ENCODE assay signal across 10 cellular contexts in genomic region chr20:38840053-38840893, GRCh38. TPM values are rescaled to one million over a fixed set of nuclear protein-coding genes. Genes with fewer than 3 reads are reported as not detected.
A peak's percentile ranks its signal among the peaks of the same experiment; 100 is the strongest.
DNase-seq lines count a peak whose midpoint lies in the region; ATAC-seq, FAIRE-seq and TF ChIP-seq lines count a peak whose summit lies in the region.
"Had no signal": no experiment of that assay in that cellular context is flagged by ENCODE, and none has a peak within 500 bp of the region (broad histone marks: within the 10 kb centered on the region; RNA-seq: fewer than 3 reads in every experiment).

No MANE protein-coding gene starts in this region.

- H4K20me1 ChIP-seq in astrocyte (ENCODE audit: insufficient read depth, low read length) = no peaks in the 10 kb centered on the region

- H3K9ac ChIP-seq in astrocyte (ENCODE audit: low read length) = no peak overlapping the region

- no peaks in the 10 kb centered on the region for H3K27me3 Mint-ChIP-seq in T-helper 1 cell treated with Interleukin-12 subunit alpha and Interleukin-12 subunit beta and Interleukin-4 antibody, amounts not matched to agents 30 μg/mL and 1 μg/mL, for 36 hours (ENCODE audit: low read depth)
- no peaks in the 10 kb centered on the region for H3K27me3 Mint-ChIP-seq in astrocyte (ENCODE audit: low read depth, unreplicated experiment)
- H3K27me3 Mint-ChIP-seq in natural killer cell treated with Interleukin-12 subunit alpha and Interleukin-12 subunit beta and Interleukin-15 and Interleukin-18, amount 100 ng/mL, for 72 hours = no peaks in the 10 kb centered on the region

- TF ChIP-seq CTCF in AG10803 (conservative IDR thresholded peaks at IDR 0.05; ENCODE audit: low read length) (no peak), astrocyte (IDR thresholded peaks at IDR 0.05; ENCODE audit: insufficient read depth, low read depth, low read length) (no peak)

- DNase-seq in AG10803 (ENCODE audit: low read depth) (peak; percentile 3), astrocyte (ENCODE audit: low read depth) (peak; percentile 2), SW480 (ENCODE audit: low spot score) (no peak), SJCRH30 (no peak)
- DNase-seq in natural killer cell treated with Interleukin-12 subunit alpha and Interleukin-12 subunit beta and Interleukin-15 and Interleukin-18, amount 100 ng/mL, for 72 hours (ENCODE audit: low spot score) = no peak
- DNase-seq: left lung, NCI-H1105 treated with DMSO at 0.1 percent for 48 hours had no signal

- H3K4me1 Mint-ChIP-seq in T-helper 1 cell treated with Interleukin-12 subunit alpha and Interleukin-12 subunit beta and Interleukin-4 antibody, amounts not matched to agents 30 μg/mL and 1 μg/mL, for 36 hours (ENCODE audit: low read depth) = peaks cover 46% of the 10 kb centered on the region
- peaks cover 6% of the 10 kb centered on the region for H3K4me1 Mint-ChIP-seq in astrocyte (ENCODE audit: low read depth, unreplicated experiment)
- peaks cover 42 to 48% of the 10 kb centered on the region in 2 donors for H3K4me1 Mint-ChIP-seq in natural killer cell treated with Interleukin-12 subunit alpha and Interleukin-12 subunit beta and Interleukin-15 and Interleukin-18, amount 100 ng/mL, for 72 hours (ENCODE audit: low read depth in 2 of 2)

- H3K27ac ChIP-seq in astrocyte (ENCODE audit: low read depth, low read length) (no peak overlapping the region), SJCRH30 (no peak overlapping the region)
- H3K27ac ChIP-seq: left lung had no signal

- H3K79me2 ChIP-seq in astrocyte (ENCODE audit: insufficient read depth, low read length) = no peaks in the 10 kb centered on the region

- H3K4me1 ChIP-seq in astrocyte (ENCODE audit: insufficient read depth, low read length) = no peaks in the 10 kb centered on the region
- no peaks in the 10 kb centered on the region for H3K4me1 ChIP-seq in SJCRH30

- no peak overlapping the region for H2AFZ ChIP-seq in astrocyte (ENCODE audit: low read depth, low read length)

- ATAC-seq in natural killer cell treated with Interleukin-12 subunit alpha and Interleukin-12 subunit beta and Interleukin-15 and Interleukin-18, amount 100 ng/mL, for 72 hours = peak; percentile 40 to 56
- ATAC-seq in HG02840 (IDR thresholded peaks at IDR 0.05; ENCODE audit: low FRiP score, unreplicated experiment) (no peak), GM21529 (IDR thresholded peaks at IDR 0.05; ENCODE audit: unreplicated experiment) (no peak)
- ATAC-seq: left lung had no signal

- H3K4me2 ChIP-seq in astrocyte (ENCODE audit: low read length) = no peak overlapping the region

- FAIRE-seq in astrocyte (lab: Jason Lieb, UNC) = no peak

- peak overlapping the region; percentile 19 for H3K27ac Mint-ChIP-seq in T-helper 1 cell treated with Interleukin-12 subunit alpha and Interleukin-12 subunit beta and Interleukin-4 antibody, amounts not matched to agents 30 μg/mL and 1 μg/mL, for 36 hours
- H3K27ac Mint-ChIP-seq in astrocyte (ENCODE audit: unreplicated experiment) = no peak overlapping the region
- H3K27ac Mint-ChIP-seq in natural killer cell treated with Interleukin-12 subunit alpha and Interleukin-12 subunit beta and Interleukin-15 and Interleukin-18, amount 100 ng/mL, for 72 hours = peak overlapping the region; percentile 38 to 90

- no peaks in the 10 kb centered on the region for H3K9me3 Mint-ChIP-seq in T-helper 1 cell treated with Interleukin-12 subunit alpha and Interleukin-12 subunit beta and Interleukin-4 antibody, amounts not matched to agents 30 μg/mL and 1 μg/mL, for 36 hours
- H3K9me3 Mint-ChIP-seq in astrocyte (ENCODE audit: unreplicated experiment) = no peaks in the 10 kb centered on the region
- H3K9me3 Mint-ChIP-seq in natural killer cell treated with Interleukin-12 subunit alpha and Interleukin-12 subunit beta and Interleukin-15 and Interleukin-18, amount 100 ng/mL, for 72 hours = no peaks in the 10 kb centered on the region

- H3K27me3 ChIP-seq in astrocyte (ENCODE audit: insufficient read depth, low read length) = no peaks in the 10 kb centered on the region
- no peaks in the 10 kb centered on the region for H3K27me3 ChIP-seq in SJCRH30

- H3K9me3 ChIP-seq in astrocyte (ENCODE audit: insufficient read depth, low read depth, low read length) (no peaks in the 10 kb centered on the region), SJCRH30 (replicated peaks) (no peaks in the 10 kb centered on the region)
- H3K9me3 ChIP-seq: left lung had no signal

- H3K4me3 Mint-ChIP-seq in T-helper 1 cell treated with Interleukin-12 subunit alpha and Interleukin-12 subunit beta and Interleukin-4 antibody, amounts not matched to agents 30 μg/mL and 1 μg/mL, for 36 hours = peak overlapping the region; percentile 0
- no peak overlapping the region for H3K4me3 Mint-ChIP-seq in astrocyte (ENCODE audit: unreplicated experiment)
- H3K4me3 Mint-ChIP-seq in natural killer cell treated with Interleukin-12 subunit alpha and Interleukin-12 subunit beta and Interleukin-15 and Interleukin-18, amount 100 ng/mL, for 72 hours = peak overlapping the region; percentile 50

- peaks cover 42% of the 10 kb centered on the region for H3K36me3 Mint-ChIP-seq in T-helper 1 cell treated with Interleukin-12 subunit alpha and Interleukin-12 subunit beta and Interleukin-4 antibody, amounts not matched to agents 30 μg/mL and 1 μg/mL, for 36 hours (ENCODE audit: low read depth)
- H3K36me3 Mint-ChIP-seq in astrocyte (ENCODE audit: low read depth, unreplicated experiment) = no peaks in the 10 kb centered on the region
- peaks cover 6% of the 10 kb centered on the region for H3K36me3 Mint-ChIP-seq in natural killer cell treated with Interleukin-12 subunit alpha and Interleukin-12 subunit beta and Interleukin-15 and Interleukin-18, amount 100 ng/mL, for 72 hours

- no peaks in the 10 kb centered on the region for H3K36me3 ChIP-seq in astrocyte (ENCODE audit: insufficient read depth, low read length)
- no peaks in the 10 kb centered on the region for H3K36me3 ChIP-seq in SJCRH30
- H3K36me3 ChIP-seq: left lung had no signal

- no peak overlapping the region for H3K4me3 ChIP-seq in AG10803 (ENCODE audit: low read length)
- no peak overlapping the region for H3K4me3 ChIP-seq in astrocyte (ENCODE audit: insufficient read depth, low read depth, low read length)
- H3K4me3 ChIP-seq in SJCRH30 = no peak overlapping the region
- H3K4me3 ChIP-seq: left lung had no signal

RNA-seq across cellular contexts. Expression of gene PPP1R16B, which starts 34.8 kb away (rescaled TPM):
- total RNA-seq in astrocyte = 0.41 and 0.68 TPM in 2 replicates
- total RNA-seq in natural killer cell treated with Interleukin-12 subunit alpha and Interleukin-12 subunit beta and Interleukin-15 and Interleukin-18, amount 100 ng/mL, for 72 hours = 100 to 1,000 TPM in 1 of 2 donors, 10 to 100 TPM in 1; 74.6 to 119 TPM
- total RNA-seq in SJCRH30 (2014; rRNA removed; shearing (Covaris generic)) = 34.0 and 36.5 TPM in 2 replicates

Comparison
In these comparisons a context has a peak if more than half of its experiments do, and no peak if none do; other contexts are left out.
1. DNase-seq: peak in AG10803 (single experiment) and astrocyte (single experiment); none in natural killer cell treated with Interleukin-12 subunit alpha and Interleukin-12 subunit beta and Interleukin-15 and Interleukin-18, amount 100 ng/mL, for 72 hours (single experiment), SW480 (single experiment) and SJCRH30 (0 of 2).
2. ATAC-seq: peak in natural killer cell treated with Interleukin-12 subunit alpha and Interleukin-12 subunit beta and Interleukin-15 and Interleukin-18, amount 100 ng/mL, for 72 hours (2 of 2); none in HG02840 (single experiment) and GM21529 (single experiment).
3. RNA of gene PPP1R16B, which starts 34.8 kb away (total RNA-seq): 74.6 to 119 TPM in natural killer cell treated with Interleukin-12 subunit alpha and Interleukin-12 subunit beta and Interleukin-15 and Interleukin-18, amount 100 ng/mL, for 72 hours and 34.0 to 36.5 TPM in SJCRH30; 0.41 to 0.68 TPM in astrocyte; every median in the first group is over 10 times any median in the second.